8 cellular contexts compared by ENCODE assay signal in the genomic region with DNA sequence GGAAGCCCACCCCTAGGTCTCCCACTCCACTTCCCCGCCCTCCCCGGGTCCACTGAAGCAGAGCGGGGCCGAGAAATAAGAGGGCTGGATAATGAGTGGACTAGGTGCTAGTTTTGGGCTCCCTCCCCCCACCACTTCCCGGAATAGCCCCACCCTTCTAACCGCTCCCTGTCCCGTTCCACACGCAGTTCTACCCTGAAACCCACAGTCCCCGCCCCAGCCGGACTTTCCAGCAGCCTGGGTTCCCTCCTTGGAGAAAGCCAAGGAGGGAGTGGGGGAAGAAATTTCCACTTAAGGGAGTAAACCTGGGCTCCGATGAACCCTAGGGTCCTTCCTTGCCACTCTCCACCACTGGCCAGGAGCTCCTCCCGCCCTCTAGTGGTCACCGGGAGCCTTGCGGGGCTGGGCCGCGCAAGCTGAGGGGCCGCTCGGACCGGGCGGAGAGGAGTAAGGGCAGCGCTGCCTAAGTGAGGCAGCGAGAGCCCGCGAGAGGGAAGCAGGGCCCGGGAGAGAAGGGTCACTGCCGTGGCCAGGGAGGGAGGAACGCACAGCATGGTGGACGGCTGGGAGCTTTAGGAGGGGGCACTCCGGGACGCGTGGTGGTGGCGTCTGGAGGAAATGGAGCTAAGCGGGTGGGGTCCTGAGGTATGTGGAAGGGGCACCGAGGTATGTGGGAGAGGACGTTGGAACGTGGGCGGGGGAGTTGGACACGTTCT. TPM values are rescaled to one million over a fixed set of nuclear protein-coding genes. Genes with fewer than 3 reads are reported as not detected.
DNase-seq lines count a peak whose midpoint lies in the region; ATAC-seq and TF ChIP-seq lines count a peak whose summit lies in the region.

No MANE protein-coding gene starts in this region.

- no peaks in the 10 kb centered on the region for H3K27me3 ChIP-seq in dorsolateral prefrontal cortex

- TF ChIP-seq CTCF in dorsolateral prefrontal cortex (IDR thresholded peaks at IDR 0.05 in 54 of 56, conservative IDR thresholded peaks at IDR 0.05 in 2 of 56; ENCODE audit: low read depth in 1 of 56, partially characterized antibody in 56 of 56) (peak; percentile 61 to 96 (median 91)), lower leg skin (IDR thresholded peaks at IDR 0.05) (peak in 1 of 3 donors; percentile 89)

- peak; percentile 89 for DNase-seq in AG20443 (ENCODE audit: low spot score)
- DNase-seq in NCI-H69 (lab: John Stamatoyannopoulos, UW), result peak; percentile 95
- peak; percentile 61 to 65 for DNase-seq in activated CD4-positive, alpha-beta T cell treated with anti-CD3 and anti-CD28 coated beads, Interleukin-2, amount 50 U/mL, for 24 hours (ENCODE audit: low read depth in 1 of 2, low spot score in 1 of 2)
- peak in 7 of 10 donors; percentile 54 to 83 (median 72) for DNase-seq in dorsolateral prefrontal cortex
- DNase-seq in lower leg skin (ENCODE audit: low spot score in 2 of 2), result peak; percentile 82 to 97
- peak; percentile 56 to 70 for DNase-seq in stimulated activated CD4-positive, alpha-beta T cell treated with anti-CD3 and anti-CD28 coated beads, Interleukin-4, amount 100 ng/mL, for 4 hours

- H3K4me3 ChIP-seq in dorsolateral prefrontal cortex, result peak overlapping the region; percentile 28 to 76 (median 63)
- peak overlapping the region; percentile 26 for H3K4me3 ChIP-seq in lower leg skin (ENCODE audit: low read depth, poor library complexity, severe bottlenecking)

- peak; percentile 41 for ATAC-seq in HG03457 (IDR thresholded peaks at IDR 0.05; ENCODE audit: unreplicated experiment)

- intact Hi-C loops in dorsolateral prefrontal cortex (cut with DNase I) (no loop called here), lower leg skin (cut with DNase I; ENCODE audit: low total_unique reads) (no loop called here)

- WGBS in lower leg skin, 2 donors, result 1% methylated on average over 37 to 38 of the region's 38 CpGs

- TF ChIP-seq POLR2A in GM18951 (IDR thresholded peaks at IDR 0.05; ENCODE audit: extremely low read depth, insufficient read depth, insufficient read length) (peak; percentile 22), lower leg skin (IDR thresholded peaks at IDR 0.05) (no peak)

- H3K27ac ChIP-seq in dorsolateral prefrontal cortex, result peak overlapping the region in 50 of 59 donors; percentile 3 to 91 (median 66)

- in situ Hi-C loops in GM18951 (cut with MboI; ENCODE audit: low sequenced_read_pairs, unreplicated experiment), result no loop called here

RNA-seq across cellular contexts. Expression of a gene that starts 14.3 kb away (rescaled TPM):
- total RNA-seq in dorsolateral prefrontal cortex (10 to 100 TPM; 10.2 to 41.2 (median 21.5) TPM), lower leg skin (10 to 100 TPM; 15.6 to 26.6 (median 20.2) TPM)

RNA-seq across cellular contexts. Expression of a gene that starts 15.1 kb away (rescaled TPM):
- total RNA-seq in dorsolateral prefrontal cortex (10 to 100 TPM; 13.5 to 26.7 (median 20.0) TPM), lower leg skin (10 to 100 TPM; 20.5 to 54.8 (median 40.8) TPM)

RNA-seq across cellular contexts. Expression of a gene that starts 19.8 kb away (rescaled TPM):
- total RNA-seq in dorsolateral prefrontal cortex (10 to 100 TPM; 10.2 to 31.0 (median 19.3) TPM), lower leg skin (1 to 10 TPM in 1 of 4 donors, under 1 TPM in 2, not detected in 1; 0.17 to 1.2 (median 0.62) TPM)

RNA-seq across cellular contexts. Expression of a gene that starts 20.3 kb away (rescaled TPM):
- total RNA-seq in dorsolateral prefrontal cortex (100 to 1,000 TPM in 14 of 120 experiments, 10 to 100 TPM in 106; 49.0 to 130 (median 82.4) TPM), lower leg skin (100 to 1,000 TPM in 2 of 4 donors, 10 to 100 TPM in 2; 48.6 to 109 (median 97.6) TPM)

RNA-seq across cellular contexts. Expression of a gene that starts 53.1 kb away (rescaled TPM):
- total RNA-seq in dorsolateral prefrontal cortex (10 to 100 TPM; 28.0 to 77.8 (median 52.8) TPM), lower leg skin (10 to 100 TPM; 19.2 to 74.7 (median 36.9) TPM)

Comparison
In these comparisons a context has a peak if more than half of its experiments do, and no peak if none do; other contexts are left out.
1. Peak in every context shown above with its lines: DNase-seq, ATAC-seq, H3K4me3 ChIP-seq and H3K27ac ChIP-seq.
2. RNA of a gene that starts 19.8 kb away (total RNA-seq): 10.2 to 31.0 TPM in dorsolateral prefrontal cortex; 0.17 to 1.2 TPM in lower leg skin; every median in the first group is over 4 times any median in the second.